Comparison of ENCODE assay signal across 28 cellular contexts in genomic region chr11:125944350-125945010, GRCh38. TPM values are rescaled to one million over a fixed set of nuclear protein-coding genes. Genes with fewer than 3 reads are reported as not detected.
DNase-seq lines count a peak whose midpoint lies in the region; ATAC-seq and TF ChIP-seq lines count a peak whose summit lies in the region.
"Had no signal": no experiment of that assay in that cellular context is flagged by ENCODE, and none has a peak within 500 bp of the region (broad histone marks: within the 10 kb centered on the region; RNA-seq: fewer than 3 reads in every experiment).

No MANE protein-coding gene starts in this region.

- H3K27ac ChIP-seq in right atrium auricular region: no peak overlapping the region
- no peak overlapping the region for H3K27ac ChIP-seq in left lung
- H3K27ac ChIP-seq: PC-9, SJSA1 had no signal

- no peak overlapping the region for H3K4me3 ChIP-seq in right atrium auricular region
- H3K4me3 ChIP-seq in left lung: no peak overlapping the region
- H3K4me3 ChIP-seq: PC-9, SJSA1 had no signal

- TF ChIP-seq CTCF in right atrium auricular region (IDR thresholded peaks at IDR 0.05): no peak
- no peak for TF ChIP-seq CTCF in left lung (IDR thresholded peaks at IDR 0.05)

- DNase-seq in right atrium auricular region (ENCODE audit: low spot score): peak; percentile 46
- DNase-seq in Right ventricle myocardium superior: no peak
- DNase-seq in left lobe of liver (ENCODE audit: low spot score): peak; percentile 32
- DNase-seq in stimulated activated CD8-positive, alpha-beta memory T cell treated with anti-CD3 and anti-CD28 coated beads, Interleukin-4, amount 100 ng/mL, for 48 hours: peak; percentile 6
- no peak for DNase-seq in left lung
- no peak for DNase-seq in activated gamma-delta T cell (lab: John Stamatoyannopoulos, UW)
- no peak for DNase-seq in left cardiac atrium
- DNase-seq: Calu3, DMS79 treated with DMSO at 0.1 percent for 48 hours, GF-D8, KBM-7, MV-4-11, NCI-H1105, NCI-H187 treated with DMSO at 0.1 percent for 48 hours, NCI-H2107, NCI-H446, NCI-H524 treated with DMSO at 0.1 percent for 48 hours, NCI-H774, PC-9 had no signal

- H3K36me3 ChIP-seq in right atrium auricular region: no peaks in the 10 kb centered on the region
- H3K36me3 ChIP-seq in left lung: no peaks in the 10 kb centered on the region
- H3K36me3 ChIP-seq: SJSA1 had no signal

- no peaks in the 10 kb centered on the region for H3K27me3 ChIP-seq in right atrium auricular region
- H3K27me3 ChIP-seq in left lung: no peaks in the 10 kb centered on the region
- H3K27me3 ChIP-seq: SJSA1 had no signal

- no peak for ATAC-seq in Right ventricle myocardium superior (ENCODE audit: poor library complexity)
- no peak for ATAC-seq in left lobe of liver
- no peak for ATAC-seq in left lung
- ATAC-seq in left cardiac atrium: no peak
- ATAC-seq: HCT116, Right ventricle myocardium inferior had no signal

- intact Hi-C loops in Right ventricle myocardium superior (cut with DNase I) (no loop called here), left lung (cut with DNase I) (no loop called here), left cardiac atrium (cut with DNase I) (loop anchor here in 1 of 2 donors (5.0 kb wide), 1 partner anchor 248 kb away; no protein-coding TSS in a partner anchor)

- H3K9me3 ChIP-seq in right atrium auricular region (no peaks in the 10 kb centered on the region), left lung (no peaks in the 10 kb centered on the region)
- H3K9me3 ChIP-seq: SJSA1 had no signal

- peaks cover 0 to 13% of the 10 kb centered on the region in 2 donors for H3K4me1 ChIP-seq in right atrium auricular region
- no peaks in the 10 kb centered on the region for H3K4me1 ChIP-seq in left lung
- H3K4me1 ChIP-seq: SJSA1 had no signal

RNA-seq across cellular contexts. Expression of gene VSIG10L2, which starts 1.4 kb away (rescaled TPM):
- not detected for total RNA-seq in right atrium auricular region
- total RNA-seq in Right ventricle myocardium superior: 0.08 TPM
- not detected for total RNA-seq in left lobe of liver
- total RNA-seq in left lung: under 1 TPM in 1 of 2 donors, not detected in 1; 0.21 TPM
- under 1 TPM; 0.05 to 0.56 TPM for total RNA-seq in left cardiac atrium
- total RNA-seq: A172, Calu3, H1, HT1080, LHCN-M2, MCF 10A, PC-9, RPMI7951, SJSA1 had no signal

RNA-seq across cellular contexts. Expression of gene DDX25, which starts 40.2 kb away (rescaled TPM):
- total RNA-seq in right atrium auricular region (not detected), Right ventricle myocardium superior (not detected), left lobe of liver (0.15 TPM), left lung (under 1 TPM in 1 of 2 donors, not detected in 1; 0.47 TPM), left cardiac atrium (under 1 TPM in 1 of 2 donors, not detected in 1; 0.21 TPM)
- total RNA-seq: A172, Calu3, HT1080, LHCN-M2, MCF 10A, Right ventricle myocardium inferior, SJSA1 had no signal

RNA-seq across cellular contexts. Expression of gene PUS3, which starts 41.5 kb away (rescaled TPM):
- total RNA-seq in right atrium auricular region: 1 to 10 TPM; 3.1 to 8.7 TPM
- total RNA-seq in Right ventricle myocardium superior: 5.1 TPM
- 19.1 TPM for total RNA-seq in left lobe of liver
- total RNA-seq in left lung: 10 to 100 TPM in 1 of 2 donors, 1 to 10 TPM in 1; 8.7 to 12.6 TPM
- 1 to 10 TPM; 6.9 to 8.2 TPM for total RNA-seq in left cardiac atrium

RNA-seq across cellular contexts. Expression of gene HYLS1, which starts 57.0 kb away (rescaled TPM):
- total RNA-seq in right atrium auricular region (1 to 10 TPM; 3.5 to 3.7 TPM), Right ventricle myocardium superior (4.4 TPM), left lobe of liver (2.9 TPM), left lung (1 to 10 TPM; 3.4 to 4.9 TPM), left cardiac atrium (1 to 10 TPM; 3.3 to 5.3 TPM)

Comparison
In these comparisons a context has a peak if more than half of its experiments do, and no peak if none do; other contexts are left out.
1. DNase-seq: peak in right atrium auricular region (single experiment), left lobe of liver (single experiment) and stimulated activated CD8-positive, alpha-beta memory T cell treated with anti-CD3 and anti-CD28 coated beads, Interleukin-4, amount 100 ng/mL, for 48 hours (single experiment); none in Right ventricle myocardium superior (single experiment), left lung (0 of 2), activated gamma-delta T cell (single experiment) and left cardiac atrium (single experiment).